In genomic region chr14:94066089-94066676, GRCh38 we compare ENCODE assay signal across 1 cellular context.
TF ChIP-seq lines count a peak whose summit lies in the region.

No MANE protein-coding gene starts in this region.

TF ChIP-seq in HEK293, 187 proteins besides CTCF, POLR2A, EP300 and RAD21 (continued from another document):
- TF ChIP-seq PBX3 (CRISPR knock-in tag; IDR thresholded peaks at IDR 0.05) (no peak), ZBTB20 (tag by site-specific recombination; IDR thresholded peaks at IDR 0.05) (peak; percentile 44; the same call in 1 of the 2 replicates), OSR2 (tag by site-specific recombination; IDR thresholded peaks at IDR 0.05) (peak; percentile 49; the same call in 1 of the 2 replicates), BCL11A (tag by site-specific recombination; IDR thresholded peaks at IDR 0.05; ENCODE audit: low read depth) (no peak), GLIS1 (tag by site-specific recombination; IDR thresholded peaks at IDR 0.05) (peak; percentile 65), ZSCAN30 (tag by site-specific recombination; IDR thresholded peaks at IDR 0.05) (0 out of 2 replicates have a peak, but pooled peaks have one; percentile 12), ZBTB17 (tag by site-specific recombination; IDR thresholded peaks at IDR 0.05) (peak; percentile 42; the same call in 1 of the 2 replicates), ZNF48 (tag by site-specific recombination; IDR thresholded peaks at IDR 0.05) (no peak)
